8 cellular contexts compared by ENCODE assay signal in genomic region chr10:17227367-17228080, GRCh38. TPM values are rescaled to one million over a fixed set of nuclear protein-coding genes. Genes with fewer than 3 reads are reported as not detected.
A peak's percentile ranks its signal among the peaks of the same experiment; 100 is the strongest.
DNase-seq lines count a peak whose midpoint lies in the region; ATAC-seq, FAIRE-seq and TF ChIP-seq lines count a peak whose summit lies in the region.

No MANE protein-coding gene starts in this region.

- H3K27me3 ChIP-seq in Peyer's patch: peaks cover 0 to 4% of the 10 kb centered on the region in 2 donors
- H3K27me3 ChIP-seq in dorsolateral prefrontal cortex: peaks cover 0 to 57% (median 39%) of the 10 kb centered on the region in 45 donors

- TF ChIP-seq POLR2A in Peyer's patch (IDR thresholded peaks at IDR 0.05): no peak

- peak overlapping the region; percentile 94 for H3K4me3 Mint-ChIP-seq in nephron progenitor cell

- intact Hi-C loops in dorsolateral prefrontal cortex (cut with DNase I): no loop called here

- peaks cover 0 to 2% (median 0%) of the 10 kb centered on the region in 3 donors for H3K36me3 ChIP-seq in Peyer's patch

- peak overlapping the region; percentile 98 for H3K27ac Mint-ChIP-seq in nephron progenitor cell

- peak; percentile 71 for DNase-seq in activated CD8-positive, alpha-beta memory T cell treated with anti-CD3 and anti-CD28 coated beads for 24 hours
- DNase-seq in activated CD8-positive, alpha-beta memory T cell treated with anti-CD3 and anti-CD28 coated beads, Interleukin-2, amount 50 U/mL, for 4 hours: no peak
- DNase-seq in Peyer's patch (no peak), dorsolateral prefrontal cortex (no peak), nephron progenitor cell (no peak), HTR-8/SVneo (ENCODE audit: insufficient read length, low spot score) (no peak), urothelium cell line (ENCODE audit: low spot score) (no peak)

- FAIRE-seq in HTR-8/SVneo (lab: Jason Lieb, UNC) (no peak), urothelium cell line (lab: Jason Lieb, UNC) (no peak)

- peaks cover 37% of the 10 kb centered on the region for H3K4me1 Mint-ChIP-seq in nephron progenitor cell

- peak; percentile 37 to 83 (median 56) for TF ChIP-seq CTCF in Peyer's patch (IDR thresholded peaks at IDR 0.05)
- peak in 49 of 56 donors; percentile 12 to 62 (median 39) for TF ChIP-seq CTCF in dorsolateral prefrontal cortex (IDR thresholded peaks at IDR 0.05 in 54 of 56, conservative IDR thresholded peaks at IDR 0.05 in 2 of 56; ENCODE audit: low read depth in 1 of 56, partially characterized antibody in 56 of 56)
- TF ChIP-seq CTCF in nephron progenitor cell (IDR thresholded peaks at IDR 0.05): peak; percentile 63

- peaks cover 0 to 20% (median 12%) of the 10 kb centered on the region in 4 donors for H3K4me1 ChIP-seq in Peyer's patch

- no peaks in the 10 kb centered on the region for H3K9me3 Mint-ChIP-seq in nephron progenitor cell

- ATAC-seq in HG02678 (IDR thresholded peaks at IDR 0.05; ENCODE audit: unreplicated experiment): peak; percentile 25

- peaks cover 21% of the 10 kb centered on the region for H3K36me3 Mint-ChIP-seq in nephron progenitor cell (ENCODE audit: low read depth)

- H3K9me3 ChIP-seq in Peyer's patch: no peaks in the 10 kb centered on the region

- peak overlapping the region; percentile 59 to 97 (median 78) for H3K4me3 ChIP-seq in Peyer's patch
- H3K4me3 ChIP-seq in dorsolateral prefrontal cortex: peak overlapping the region in 57 of 59 donors; percentile 22 to 80 (median 64)

- H3K27ac ChIP-seq in Peyer's patch: peak overlapping the region; percentile 95 to 99 (median 98)
- peak overlapping the region in 48 of 59 donors; percentile 5 to 98 (median 86) for H3K27ac ChIP-seq in dorsolateral prefrontal cortex

- peaks cover 16% of the 10 kb centered on the region for H3K27me3 Mint-ChIP-seq in nephron progenitor cell (ENCODE audit: low read depth, poor library complexity)

RNA-seq across cellular contexts. Expression of gene VIM, which starts 0.5 kb away (rescaled TPM):
- total RNA-seq in Peyer's patch (100 to 1,000 TPM; 139 to 914 (median 434) TPM), dorsolateral prefrontal cortex (100 to 1,000 TPM in 119 of 120 experiments, 10 to 100 TPM in 1; 77.3 to 917 (median 230) TPM)

RNA-seq across cellular contexts. Expression of gene TRDMT1, which starts 26.1 kb away (rescaled TPM):
- 10 to 100 TPM in 1 of 4 donors, 1 to 10 TPM in 3; 4.0 to 24.8 (median 6.4) TPM for total RNA-seq in Peyer's patch
- 10 to 100 TPM in 85 of 120 experiments, 1 to 10 TPM in 35; 7.3 to 21.5 (median 11.3) TPM for total RNA-seq in dorsolateral prefrontal cortex
